ENCODE assay signal across 8 cellular contexts in the genomic region with DNA sequence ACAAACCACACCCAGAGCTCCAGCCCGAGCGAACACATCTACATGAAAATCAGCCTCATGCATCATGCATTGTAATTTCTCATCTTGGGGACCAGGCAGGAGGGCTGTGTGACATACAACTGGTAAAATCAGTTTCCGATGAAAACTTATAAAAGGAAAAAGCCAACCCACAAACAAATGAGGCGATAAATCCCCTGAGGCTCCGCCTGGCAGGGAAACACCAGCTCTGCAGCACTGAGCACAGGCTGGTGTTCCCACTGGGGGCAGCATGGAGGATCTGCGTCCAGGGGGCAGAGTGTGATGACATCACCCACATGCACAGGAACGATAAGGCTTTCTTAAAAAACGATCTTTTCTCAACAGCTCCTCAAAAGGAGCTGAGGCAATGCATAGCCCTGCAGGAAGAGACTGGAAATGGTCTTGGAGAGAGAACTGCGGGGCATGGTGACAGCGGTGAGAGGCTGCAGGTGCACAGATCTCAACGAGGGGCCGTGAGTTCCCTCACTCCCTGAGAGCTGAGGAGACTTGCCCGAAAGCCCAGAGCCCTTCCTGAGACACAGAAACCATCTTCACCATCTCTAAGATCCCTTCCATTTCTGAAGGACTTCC. TPM values are rescaled to one million over a fixed set of nuclear protein-coding genes. Genes with fewer than 3 reads are reported as not detected.
DNase-seq lines count a peak whose midpoint lies in the region; ATAC-seq and TF ChIP-seq lines count a peak whose summit lies in the region.
"Had no signal": no experiment of that assay in that cellular context is flagged by ENCODE, and none has a peak within 500 bp of the region (broad histone marks: within the 10 kb centered on the region; RNA-seq: fewer than 3 reads in every experiment).

No MANE protein-coding gene starts in this region.

- DNase-seq in GM10248 (ENCODE audit: extremely low spot score) (peak; percentile 59), HFFc6 (peak; percentile 82), fibroblast of pulmonary artery (ENCODE audit: low read depth) (peak; percentile 80), psoas muscle (peak in 1 of 2 donors; percentile 42), NCI-H1092 (lab: John Stamatoyannopoulos, UW) (no peak)

- POLR2A ChIA-PET in GM10248 (lab: Yijun Ruan, JAX) = interaction anchor here (0.5 to 2.2 kb wide), 3 partner anchors 12 to 33 kb away, joined by 3 to 9 read pairs (median 3); a partner anchor contains a TSS

- H3K9me3 Mint-ChIP-seq in HFFc6 = no peaks in the 10 kb centered on the region
- H3K9me3 Mint-ChIP-seq: activated naive CD4-positive, alpha-beta T cell treated with anti-CD3 and anti-CD28 coated beads, Interleukin-2, amount 50 U/mL, for 24 hours had no signal

- CTCF ChIA-PET in GM10248 (lab: Yijun Ruan, JAX) = interaction anchor here (0.9 to 3.1 kb wide), 15 partner anchors 8 to 143 kb away, joined by 3 to 34 read pairs (median 4); a partner anchor contains a TSS

- peak; percentile 35 for TF ChIP-seq CTCF in GM10248 (IDR thresholded peaks at IDR 0.05; ENCODE audit: control extremely low read depth, extremely low read depth, low read depth, missing control alignments)
- peak; percentile 75 for TF ChIP-seq CTCF in HFFc6 (IDR thresholded peaks at IDR 0.05)
- peak; percentile 55 for TF ChIP-seq CTCF in fibroblast of pulmonary artery (IDR thresholded peaks at IDR 0.05; ENCODE audit: low read length, missing control alignments)
- TF ChIP-seq CTCF in psoas muscle (IDR thresholded peaks at IDR 0.05) = peak; percentile 10

- peak overlapping the region; percentile 85 for H3K27ac ChIP-seq in psoas muscle

- no peaks in the 10 kb centered on the region for H3K9me3 ChIP-seq in psoas muscle

- peak overlapping the region; percentile 98 for H3K27ac Mint-ChIP-seq in HFFc6

- peak overlapping the region; percentile 64 for H3K4me3 Mint-ChIP-seq in HFFc6
- H3K4me3 Mint-ChIP-seq: activated naive CD4-positive, alpha-beta T cell treated with anti-CD3 and anti-CD28 coated beads, Interleukin-2, amount 50 U/mL, for 24 hours had no signal

- intact Hi-C loops in psoas muscle (cut with DNase I) = no loop called here

- WGBS in psoas muscle, 3 donors = 50 to 59% (median 51%) methylated on average over 13 of the region's 13 CpGs

- peak; percentile 65 for ATAC-seq in SK-N-SH treated with all-trans-retinoic acid at 6 μM for 48 hours
- no peak for ATAC-seq in psoas muscle
- ATAC-seq in HG02981 (IDR thresholded peaks at IDR 0.05; ENCODE audit: unreplicated experiment) = no peak

- peaks cover 96% of the 10 kb centered on the region for H3K4me1 ChIP-seq in psoas muscle

- H3K4me3 ChIP-seq in fibroblast of pulmonary artery (replicated peaks; ENCODE audit: low read depth, low read length) = no peak overlapping the region
- H3K4me3 ChIP-seq in psoas muscle = peak overlapping the region; percentile 22

- H3K36me3 ChIP-seq in psoas muscle (ENCODE audit: insufficient read depth in 1 of 2, low read depth in 1 of 2) = no peaks in the 10 kb centered on the region

- peaks cover 64% of the 10 kb centered on the region for H3K4me1 Mint-ChIP-seq in HFFc6 (ENCODE audit: low read depth)

- no peaks in the 10 kb centered on the region for H3K27me3 ChIP-seq in psoas muscle (ENCODE audit: insufficient read depth in 3 of 3, low read length in 2 of 3)

- no peaks in the 10 kb centered on the region for H3K36me3 Mint-ChIP-seq in HFFc6 (ENCODE audit: low read depth)
- H3K36me3 Mint-ChIP-seq: activated naive CD4-positive, alpha-beta T cell treated with anti-CD3 and anti-CD28 coated beads, Interleukin-2, amount 50 U/mL, for 24 hours had no signal

- H3K27me3 Mint-ChIP-seq in HFFc6 (ENCODE audit: insufficient read depth) = peaks cover 1% of the 10 kb centered on the region; the same call in 1 of the 2 replicates
- H3K27me3 Mint-ChIP-seq: activated naive CD4-positive, alpha-beta T cell treated with anti-CD3 and anti-CD28 coated beads, Interleukin-2, amount 50 U/mL, for 24 hours had no signal

TF ChIP-seq in SK-N-SH treated with all-trans-retinoic acid at 6 μM for 48 hours, 23 proteins besides CTCF, POLR2A, EP300 and RAD21:
- no peak for TF ChIP-seq ZFP30 (CRISPR knock-in tag; IDR thresholded peaks at IDR 0.05)
- no peak for TF ChIP-seq ZNF70 (CRISPR knock-in tag; IDR thresholded peaks at IDR 0.05)
- no peak for TF ChIP-seq ZNF8 (CRISPR knock-in tag; IDR thresholded peaks at IDR 0.05)
- TF ChIP-seq, protein P1, sequence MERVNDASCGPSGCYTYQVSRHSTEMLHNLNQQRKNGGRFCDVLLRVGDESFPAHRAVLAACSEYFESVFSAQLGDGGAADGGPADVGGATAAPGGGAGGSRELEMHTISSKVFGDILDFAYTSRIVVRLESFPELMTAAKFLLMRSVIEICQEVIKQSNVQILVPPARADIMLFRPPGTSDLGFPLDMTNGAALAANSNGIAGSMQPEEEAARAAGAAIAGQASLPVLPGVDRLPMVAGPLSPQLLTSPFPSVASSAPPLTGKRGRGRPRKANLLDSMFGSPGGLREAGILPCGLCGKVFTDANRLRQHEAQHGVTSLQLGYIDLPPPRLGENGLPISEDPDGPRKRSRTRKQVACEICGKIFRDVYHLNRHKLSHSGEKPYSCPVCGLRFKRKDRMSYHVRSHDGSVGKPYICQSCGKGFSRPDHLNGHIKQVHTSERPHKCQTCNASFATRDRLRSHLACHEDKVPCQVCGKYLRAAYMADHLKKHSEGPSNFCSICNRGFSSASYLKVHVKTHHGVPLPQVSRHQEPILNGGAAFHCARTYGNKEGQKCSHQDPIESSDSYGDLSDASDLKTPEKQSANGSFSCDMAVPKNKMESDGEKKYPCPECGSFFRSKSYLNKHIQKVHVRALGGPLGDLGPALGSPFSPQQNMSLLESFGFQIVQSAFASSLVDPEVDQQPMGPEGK (CRISPR knock-in tag; IDR thresholded peaks at IDR 0.05; ENCODE audit: borderline replicate concordance) = no peak
- TF ChIP-seq ZNF565 (CRISPR knock-in tag; conservative IDR thresholded peaks at IDR 0.05; ENCODE audit: low read depth) = no peak

RNA-seq across cellular contexts. Expression of a gene that starts 24.6 kb away (rescaled TPM):
- total RNA-seq in HFFc6 (2021; fragmentation: NEBNext Ultra II Directional; extraction: Animal tissue kit (Norgen Biotek cat#: 25700)) = 100 to 1,000 TPM; 102 to 126 (median 110) TPM
- 10 to 100 TPM; 16.0 to 26.6 (median 21.6) TPM for total RNA-seq in psoas muscle
- polyA plus RNA-seq in psoas muscle = 10 to 100 TPM; 18.2 to 85.6 (median 27.1) TPM

RNA-seq across cellular contexts. Expression of a gene that starts 26.7 kb away (rescaled TPM):
- 10 to 100 TPM; 18.3 to 26.3 (median 24.4) TPM for total RNA-seq in HFFc6 (2021; fragmentation: NEBNext Ultra II Directional; extraction: Animal tissue kit (Norgen Biotek cat#: 25700))
- 10 to 100 TPM in 1 of 4 donors, 1 to 10 TPM in 3; 5.6 to 10.3 (median 7.7) TPM for total RNA-seq in psoas muscle
- 10 to 100 TPM in 1 of 3 donors, 1 to 10 TPM in 2; 5.9 to 12.8 (median 6.4) TPM for polyA plus RNA-seq in psoas muscle

RNA-seq across cellular contexts. Expression of a gene that starts 32.4 kb away (rescaled TPM):
- total RNA-seq in HFFc6 (2021; fragmentation: NEBNext Ultra II Directional; extraction: Animal tissue kit (Norgen Biotek cat#: 25700)) = 10 to 100 TPM; 11.7 to 15.0 (median 12.1) TPM
- total RNA-seq in psoas muscle = 10 to 100 TPM; 10.3 to 16.4 (median 13.2) TPM
- 10 to 100 TPM in 1 of 3 donors, 1 to 10 TPM in 2; 7.4 to 12.4 (median 9.7) TPM for polyA plus RNA-seq in psoas muscle

RNA-seq across cellular contexts. Expression of a gene that starts 37.1 kb away (rescaled TPM):
- total RNA-seq in HFFc6 (2021; fragmentation: NEBNext Ultra II Directional; extraction: Animal tissue kit (Norgen Biotek cat#: 25700)) = 1 to 10 TPM in 4 of 6 experiments, under 1 TPM in 2; 0.24 to 2.7 (median 1.9) TPM
- total RNA-seq in psoas muscle = 1 to 10 TPM in 2 of 4 donors, under 1 TPM in 2; 0.60 to 3.7 (median 1.2) TPM
- 1 to 10 TPM in 1 of 3 donors, under 1 TPM in 2; 0.31 to 1.2 (median 0.53) TPM for polyA plus RNA-seq in psoas muscle

Comparison
In these comparisons a context has a peak if more than half of its experiments do, and no peak if none do; other contexts are left out.
1. CTCF ChIP-seq: peak in every context shown above with its lines; median percentile 75 in HFFc6; 55 in fibroblast of pulmonary artery; 35 in GM10248; 10 in psoas muscle.